In genomic region chrX:1401611-1402430, GRCh38 we compare ENCODE assay signal across 20 cellular contexts. TPM values are rescaled to one million over a fixed set of nuclear protein-coding genes. Genes with fewer than 3 reads are reported as not detected.
DNase-seq lines count a peak whose midpoint lies in the region; ATAC-seq and TF ChIP-seq lines count a peak whose summit lies in the region.
"Had no signal": no experiment of that assay in that cellular context is flagged by ENCODE, and none has a peak within 500 bp of the region (broad histone marks: within the 10 kb centered on the region; RNA-seq: fewer than 3 reads in every experiment).

No MANE protein-coding gene starts in this region.

- intact Hi-C loops in activated CD4-positive, alpha-beta T cell treated with anti-CD3 and anti-CD28 coated beads, Interleukin-2, amount 10 ng/mL, durations not matched to agents 24 days and 14 days (cut with micrococcal nuclease), result no loop called here
- intact Hi-C loops in left lung (cut with DNase I) (no loop called here), spleen (cut with DNase I; ENCODE audit: low total_unique reads) (no loop called here)

- H2AFZ ChIP-seq in Karpas-422 (ENCODE audit: low read length), result no peak overlapping the region

- peaks cover 10% of the 10 kb centered on the region for H3K36me3 Mint-ChIP-seq in activated CD4-positive, alpha-beta T cell treated with anti-CD3 and anti-CD28 coated beads, Interleukin-2, amount 10 ng/mL, durations not matched to agents 24 days and 14 days (ENCODE audit: low read depth)
- H3K36me3 Mint-ChIP-seq: naive B cell had no signal

- H4K20me1 ChIP-seq in Karpas-422 (ENCODE audit: insufficient read depth, low read depth, low read length), result peaks cover 7% of the 10 kb centered on the region; the same call in 1 of the 2 replicates

- H3K27ac Mint-ChIP-seq in activated CD4-positive, alpha-beta T cell treated with anti-CD3 and anti-CD28 coated beads, Interleukin-2, amount 10 ng/mL, durations not matched to agents 24 days and 14 days, result no peak overlapping the region
- H3K27ac Mint-ChIP-seq: activated CD4-positive, alpha-beta T cell treated with anti-CD3 and anti-CD28 coated beads, Interleukin-2, amount 10 ng/mL, durations not matched to agents 7 days and 5 days had no signal

- TF ChIP-seq CTCF in left lung (IDR thresholded peaks at IDR 0.05) (no peak), spleen (IDR thresholded peaks at IDR 0.05 in 8 of 11, conservative IDR thresholded peaks at IDR 0.05 in 3 of 11) (no peak)

- H3K27me3 ChIP-seq in left lung (no peaks in the 10 kb centered on the region), spleen (replicated peaks in 1 of 7) (no peaks in the 10 kb centered on the region), Karpas-422 (ENCODE audit: low read length) (no peaks in the 10 kb centered on the region)
- H3K27me3 ChIP-seq: ascending aorta, BLaER1, vagina had no signal

- ATAC-seq in left lung (peak; percentile 16), GM19397 (IDR thresholded peaks at IDR 0.05; ENCODE audit: unreplicated experiment) (no peak), HG02642 (IDR thresholded peaks at IDR 0.05; ENCODE audit: poor library complexity, unreplicated experiment) (no peak)
- ATAC-seq: PC-3 had no signal

- no peaks in the 10 kb centered on the region for H3K27me3 Mint-ChIP-seq in activated CD4-positive, alpha-beta T cell treated with anti-CD3 and anti-CD28 coated beads, Interleukin-2, amount 10 ng/mL, durations not matched to agents 24 days and 14 days
- H3K27me3 Mint-ChIP-seq: activated CD4-positive, alpha-beta T cell treated with anti-CD3 and anti-CD28 coated beads, Interleukin-2, amount 10 ng/mL, durations not matched to agents 7 days and 5 days; naive B cell had no signal

- H3K9me3 ChIP-seq in left lung (no peaks in the 10 kb centered on the region), spleen (no peaks in the 10 kb centered on the region), Karpas-422 (ENCODE audit: low read length) (no peaks in the 10 kb centered on the region; the same call in 1 of the 2 replicates)
- H3K9me3 ChIP-seq: A549, ascending aorta, prostate gland, vagina had no signal

- H3K36me3 ChIP-seq in left lung (peaks cover 0 to 82% of the 10 kb centered on the region in 2 donors), spleen (peaks cover 0 to 98% (median 43%) of the 10 kb centered on the region in 6 donors), Karpas-422 (ENCODE audit: insufficient read depth, low read length) (peaks cover 45% of the 10 kb centered on the region)

- TF ChIP-seq POLR2A in spleen (IDR thresholded peaks at IDR 0.05), result no peak

- peaks cover 7% of the 10 kb centered on the region; the same call in 1 of the 2 replicates for H3K9me2 ChIP-seq in Karpas-422 (replicated peaks; ENCODE audit: insufficient read depth, low read length)

- H3K4me3 ChIP-seq in left lung (no peak overlapping the region), spleen (no peak overlapping the region), Karpas-422 (ENCODE audit: low read length) (no peak overlapping the region)
- H3K4me3 ChIP-seq: A549, ascending aorta, BLaER1, prostate gland, smooth muscle cell, vagina had no signal

- peak; percentile 2 for DNase-seq in activated CD4-positive, alpha-beta T cell treated with anti-CD3 and anti-CD28 coated beads for 48 hours
- no peak for DNase-seq in activated CD4-positive, alpha-beta T cell treated with anti-CD3 and anti-CD28 coated beads, Interleukin-2, amount 10 ng/mL, durations not matched to agents 24 days and 14 days
- DNase-seq in left lung (peak; percentile 30 to 68), spleen (peak; percentile 67), Karpas-422 (no peak)
- DNase-seq: activated CD4-positive, alpha-beta T cell treated with anti-CD3 and anti-CD28 coated beads, Interleukin-2, amount 10 ng/mL, durations not matched to agents 7 days and 5 days; activated CD8-positive, alpha-beta memory T cell treated with anti-CD3 and anti-CD28 coated beads, Interleukin-2, amount 50 U/mL, for 4 hours; naive B cell; NCI-H748 treated with DMSO at 0.1 percent for 48 hours; PC-3 had no signal

- H3K79me2 ChIP-seq in Karpas-422 (ENCODE audit: low read length), result peaks cover 7% of the 10 kb centered on the region

- H3K4me1 Mint-ChIP-seq in activated CD4-positive, alpha-beta T cell treated with anti-CD3 and anti-CD28 coated beads, Interleukin-2, amount 10 ng/mL, durations not matched to agents 24 days and 14 days, result no peaks in the 10 kb centered on the region
- H3K4me1 Mint-ChIP-seq: activated CD4-positive, alpha-beta T cell treated with anti-CD3 and anti-CD28 coated beads, Interleukin-2, amount 10 ng/mL, durations not matched to agents 7 days and 5 days had no signal

- no peak overlapping the region for H3K9ac ChIP-seq in Karpas-422 (ENCODE audit: low read length)
- H3K9ac ChIP-seq: BLaER1 had no signal

- no peaks in the 10 kb centered on the region for H3K4me1 ChIP-seq in left lung
- no peaks in the 10 kb centered on the region for H3K4me1 ChIP-seq in spleen
- no peaks in the 10 kb centered on the region for H3K4me1 ChIP-seq in Karpas-422 (ENCODE audit: low read length)
- H3K4me1 ChIP-seq: A549, ascending aorta, prostate gland, vagina had no signal

- no peaks in the 10 kb centered on the region for H3K9me3 Mint-ChIP-seq in activated CD4-positive, alpha-beta T cell treated with anti-CD3 and anti-CD28 coated beads, Interleukin-2, amount 10 ng/mL, durations not matched to agents 24 days and 14 days
- H3K9me3 Mint-ChIP-seq: activated CD4-positive, alpha-beta T cell treated with anti-CD3 and anti-CD28 coated beads, Interleukin-2, amount 10 ng/mL, durations not matched to agents 7 days and 5 days; naive B cell had no signal

- H3K4me3 Mint-ChIP-seq in activated CD4-positive, alpha-beta T cell treated with anti-CD3 and anti-CD28 coated beads, Interleukin-2, amount 10 ng/mL, durations not matched to agents 24 days and 14 days, result no peak overlapping the region
- H3K4me3 Mint-ChIP-seq: activated CD4-positive, alpha-beta T cell treated with anti-CD3 and anti-CD28 coated beads, Interleukin-2, amount 10 ng/mL, durations not matched to agents 7 days and 5 days; naive B cell had no signal

- peak overlapping the region; percentile 42 for H3K27ac ChIP-seq in angular gyrus (ENCODE audit: low read depth, low read length)
- no peak overlapping the region for H3K27ac ChIP-seq in left lung
- no peak overlapping the region for H3K27ac ChIP-seq in spleen
- H3K27ac ChIP-seq in Karpas-422 (ENCODE audit: low read length), result no peak overlapping the region
- H3K27ac ChIP-seq: A549, ascending aorta, BLaER1, HL-60, prostate gland, vagina had no signal

- H3K4me2 ChIP-seq in Karpas-422 (ENCODE audit: low read depth, low read length, poor library complexity, severe bottlenecking), result no peak overlapping the region
- H3K4me2 ChIP-seq: A549, BLaER1, smooth muscle cell had no signal

- WGBS in spleen, 5 donors, result 93 to 95% (median 94%) methylated on average over 29 to 30 of the region's 30 CpGs

RNA-seq across cellular contexts. Expression of gene SLC25A6, which starts 9.9 kb away (rescaled TPM):
- 302 and 306 TPM in 2 replicates for total RNA-seq in activated CD4-positive, alpha-beta T cell treated with anti-CD3 and anti-CD28 coated beads, Interleukin-2, amount 10 ng/mL, durations not matched to agents 24 days and 14 days
- 100 to 1,000 TPM; 285 to 337 TPM for total RNA-seq in left lung
- total RNA-seq in spleen, result 100 to 1,000 TPM; 255 to 309 (median 297) TPM
- polyA plus RNA-seq in spleen, result 100 to 1,000 TPM; 396 to 443 (median 425) TPM
- 209 and 367 TPM in 2 replicates for total RNA-seq in Karpas-422 (2014; rRNA removed; shearing (Covaris generic); ENCODE audit: low replicate concordance)

RNA-seq across cellular contexts. Expression of gene ASMTL, which starts 50.9 kb away (rescaled TPM):
- 44.5 and 46.6 TPM in 2 replicates for total RNA-seq in activated CD4-positive, alpha-beta T cell treated with anti-CD3 and anti-CD28 coated beads, Interleukin-2, amount 10 ng/mL, durations not matched to agents 24 days and 14 days
- 10 to 100 TPM; 18.6 to 19.6 TPM for total RNA-seq in left lung
- 10 to 100 TPM; 21.3 to 35.5 (median 27.9) TPM for total RNA-seq in spleen
- polyA plus RNA-seq in spleen, result 10 to 100 TPM; 25.0 to 28.8 (median 26.6) TPM
- 18.4 and 51.0 TPM in 2 replicates for total RNA-seq in Karpas-422 (2014; rRNA removed; shearing (Covaris generic); ENCODE audit: low replicate concordance)

Comparison
In these comparisons a context has a peak if more than half of its experiments do, and no peak if none do; other contexts are left out.
1. DNase-seq: peak in activated CD4-positive, alpha-beta T cell treated with anti-CD3 and anti-CD28 coated beads for 48 hours (single experiment), left lung (2 of 2) and spleen (single experiment); none in activated CD4-positive, alpha-beta T cell treated with anti-CD3 and anti-CD28 coated beads, Interleukin-2, amount 10 ng/mL, durations not matched to agents 24 days and 14 days (single experiment) and Karpas-422 (single experiment).